14 cellular contexts compared by ENCODE assay signal in genomic region chr9:91729558-91729842, GRCh38.
"Had no signal": no experiment of that assay in that cellular context is flagged by ENCODE, and none has a peak within 500 bp of the region (broad histone marks: within the 10 kb centered on the region; RNA-seq: fewer than 3 reads in every experiment).

No MANE protein-coding gene starts in this region.

- H3K27ac Mint-ChIP-seq: naive thymus-derived CD4-positive, alpha-beta T cell had no signal

- H3K36me3 ChIP-seq: ascending aorta had no signal

- H3K27ac ChIP-seq: ascending aorta, lower lobe of right lung, parathyroid adenoma, testis had no signal

- H3K9me3 ChIP-seq: ascending aorta, lower lobe of right lung, testis had no signal

- FAIRE-seq: small intestine had no signal

- H3K4me1 ChIP-seq: ascending aorta, lower lobe of right lung had no signal

- H2AFZ ChIP-seq: parathyroid adenoma had no signal

- ATAC-seq: lower lobe of right lung; naive thymus-derived CD4-positive, alpha-beta T cell; stimulated activated naive CD8-positive, alpha-beta T cell treated with anti-CD3 and anti-CD28 coated beads, Interleukin-15, amount 100 ng/mL, for 72 hours had no signal

- H3K4me3 Mint-ChIP-seq: naive thymus-derived CD4-positive, alpha-beta T cell; stimulated activated naive CD8-positive, alpha-beta T cell treated with anti-CD3 and anti-CD28 coated beads, Interleukin-15, amount 100 ng/mL, for 72 hours had no signal

- H3K9ac ChIP-seq: parathyroid adenoma had no signal

- DNase-seq: activated CD4-positive, CD25-positive, alpha-beta regulatory T cell treated with anti-CD3 and anti-CD28 coated beads, Interleukin-2, amount 50 U/mL, for 72 hours; activated naive CD4-positive, alpha-beta T cell; activated T-cell treated with anti-CD3 and anti-CD28 coated beads for 4 hours; glutamatergic neuron; kidney glomerular epithelial cell; lower lobe of right lung; naive thymus-derived CD4-positive, alpha-beta T cell; retina; small intestine; stimulated activated naive CD8-positive, alpha-beta T cell treated with anti-CD3 and anti-CD28 coated beads, Interleukin-15, amount 100 ng/mL, for 72 hours; T-helper 9 cell; testis had no signal

- H3K27me3 ChIP-seq: ascending aorta, testis had no signal

- H3K36me3 Mint-ChIP-seq: naive thymus-derived CD4-positive, alpha-beta T cell had no signal

- H3K4me3 ChIP-seq: ascending aorta, lower lobe of right lung, testis had no signal

- H3K9me3 Mint-ChIP-seq: naive thymus-derived CD4-positive, alpha-beta T cell; stimulated activated naive CD8-positive, alpha-beta T cell treated with anti-CD3 and anti-CD28 coated beads, Interleukin-15, amount 100 ng/mL, for 72 hours had no signal
